3 cellular contexts compared by ENCODE assay signal in the genomic region with DNA sequence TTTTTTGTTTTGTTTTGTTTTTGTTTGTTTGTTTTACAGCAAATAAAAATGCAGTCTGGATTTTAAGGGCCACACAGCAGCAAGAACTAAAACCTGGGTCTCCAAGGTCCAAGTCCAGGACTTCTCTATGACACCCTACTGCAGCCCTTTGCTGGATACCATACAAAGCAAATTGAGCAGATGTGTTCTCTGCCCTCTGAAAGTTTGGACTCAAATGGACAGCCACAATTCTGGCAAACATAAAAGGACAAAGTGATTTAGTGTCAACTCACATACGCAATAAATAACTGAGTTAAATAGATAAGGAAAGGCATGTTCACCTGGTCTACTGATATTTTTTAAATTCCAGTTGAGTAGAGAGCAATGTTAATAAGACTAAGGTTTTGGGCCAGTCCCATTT.
TF ChIP-seq lines count a peak whose summit lies in the region.

No MANE protein-coding gene starts in this region.

TF ChIP-seq in GM23338, 12 proteins besides CTCF, POLR2A, EP300 and RAD21 (continues in another document):
- no peak for TF ChIP-seq EZH2 (IDR thresholded peaks at IDR 0.05; ENCODE audit: low read depth, unreplicated experiment)
- TF ChIP-seq, protein P1, sequence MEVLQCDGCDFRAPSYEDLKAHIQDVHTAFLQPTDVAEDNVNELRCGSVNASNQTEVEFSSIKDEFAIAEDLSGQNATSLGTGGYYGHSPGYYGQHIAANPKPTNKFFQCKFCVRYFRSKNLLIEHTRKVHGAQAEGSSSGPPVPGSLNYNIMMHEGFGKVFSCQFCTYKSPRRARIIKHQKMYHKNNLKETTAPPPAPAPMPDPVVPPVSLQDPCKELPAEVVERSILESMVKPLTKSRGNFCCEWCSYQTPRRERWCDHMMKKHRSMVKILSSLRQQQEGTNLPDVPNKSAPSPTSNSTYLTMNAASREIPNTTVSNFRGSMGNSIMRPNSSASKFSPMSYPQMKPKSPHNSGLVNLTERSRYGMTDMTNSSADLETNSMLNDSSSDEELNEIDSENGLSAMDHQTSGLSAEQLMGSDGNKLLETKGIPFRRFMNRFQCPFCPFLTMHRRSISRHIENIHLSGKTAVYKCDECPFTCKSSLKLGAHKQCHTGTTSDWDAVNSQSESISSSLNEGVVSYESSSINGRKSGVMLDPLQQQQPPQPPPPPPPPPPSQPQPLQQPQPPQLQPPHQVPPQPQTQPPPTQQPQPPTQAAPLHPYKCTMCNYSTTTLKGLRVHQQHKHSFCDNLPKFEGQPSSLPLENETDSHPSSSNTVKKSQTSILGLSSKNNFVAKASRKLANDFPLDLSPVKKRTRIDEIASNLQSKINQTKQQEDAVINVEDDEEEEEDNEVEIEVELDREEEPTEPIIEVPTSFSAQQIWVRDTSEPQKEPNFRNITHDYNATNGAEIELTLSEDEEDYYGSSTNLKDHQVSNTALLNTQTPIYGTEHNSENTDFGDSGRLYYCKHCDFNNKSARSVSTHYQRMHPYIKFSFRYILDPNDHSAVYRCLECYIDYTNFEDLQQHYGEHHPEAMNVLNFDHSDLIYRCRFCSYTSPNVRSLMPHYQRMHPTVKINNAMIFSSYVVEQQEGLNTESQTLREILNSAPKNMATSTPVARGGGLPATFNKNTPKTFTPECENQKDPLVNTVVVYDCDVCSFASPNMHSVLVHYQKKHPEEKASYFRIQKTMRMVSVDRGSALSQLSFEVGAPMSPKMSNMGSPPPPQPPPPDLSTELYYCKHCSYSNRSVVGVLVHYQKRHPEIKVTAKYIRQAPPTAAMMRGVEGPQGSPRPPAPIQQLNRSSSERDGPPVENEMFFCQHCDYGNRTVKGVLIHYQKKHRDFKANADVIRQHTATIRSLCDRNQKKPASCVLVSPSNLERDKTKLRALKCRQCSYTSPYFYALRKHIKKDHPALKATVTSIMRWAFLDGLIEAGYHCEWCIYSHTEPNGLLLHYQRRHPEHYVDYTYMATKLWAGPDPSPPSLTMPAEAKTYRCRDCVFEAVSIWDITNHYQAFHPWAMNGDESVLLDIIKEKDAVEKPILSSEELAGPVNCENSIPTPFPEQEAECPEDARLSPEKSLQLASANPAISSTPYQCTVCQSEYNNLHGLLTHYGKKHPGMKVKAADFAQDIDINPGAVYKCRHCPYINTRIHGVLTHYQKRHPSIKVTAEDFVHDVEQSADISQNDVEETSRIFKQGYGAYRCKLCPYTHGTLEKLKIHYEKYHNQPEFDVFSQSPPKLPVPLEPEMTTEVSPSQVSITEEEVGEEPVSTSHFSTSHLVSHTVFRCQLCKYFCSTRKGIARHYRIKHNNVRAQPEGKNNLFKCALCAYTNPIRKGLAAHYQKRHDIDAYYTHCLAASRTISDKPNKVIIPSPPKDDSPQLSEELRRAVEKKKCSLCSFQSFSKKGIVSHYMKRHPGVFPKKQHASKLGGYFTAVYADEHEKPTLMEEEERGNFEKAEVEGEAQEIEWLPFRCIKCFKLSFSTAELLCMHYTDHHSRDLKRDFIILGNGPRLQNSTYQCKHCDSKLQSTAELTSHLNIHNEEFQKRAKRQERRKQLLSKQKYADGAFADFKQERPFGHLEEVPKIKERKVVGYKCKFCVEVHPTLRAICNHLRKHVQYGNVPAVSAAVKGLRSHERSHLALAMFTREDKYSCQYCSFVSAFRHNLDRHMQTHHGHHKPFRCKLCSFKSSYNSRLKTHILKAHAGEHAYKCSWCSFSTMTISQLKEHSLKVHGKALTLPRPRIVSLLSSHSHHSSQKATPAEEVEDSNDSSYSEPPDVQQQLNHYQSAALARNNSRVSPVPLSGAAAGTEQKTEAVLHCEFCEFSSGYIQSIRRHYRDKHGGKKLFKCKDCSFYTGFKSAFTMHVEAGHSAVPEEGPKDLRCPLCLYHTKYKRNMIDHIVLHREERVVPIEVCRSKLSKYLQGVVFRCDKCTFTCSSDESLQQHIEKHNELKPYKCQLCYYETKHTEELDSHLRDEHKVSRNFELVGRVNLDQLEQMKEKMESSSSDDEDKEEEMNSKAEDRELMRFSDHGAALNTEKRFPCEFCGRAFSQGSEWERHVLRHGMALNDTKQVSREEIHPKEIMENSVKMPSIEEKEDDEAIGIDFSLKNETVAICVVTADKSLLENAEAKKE (CRISPR knock-in tag; IDR thresholded peaks at IDR 0.05) = no peak

TF ChIP-seq in H1, 55 proteins besides CTCF, POLR2A, EP300 and RAD21:
- TF ChIP-seq SIRT6 (IDR thresholded peaks at IDR 0.05; ENCODE audit: low read length) (no peak), TBP (IDR thresholded peaks at IDR 0.05; ENCODE audit: low read depth, low read length) (no peak), CTBP2 (IDR thresholded peaks at IDR 0.05; ENCODE audit: borderline replicate concordance, insufficient read depth, insufficient read length, low read length) (no peak), PHF8 (conservative IDR thresholded peaks at IDR 0.05; ENCODE audit: low read depth, low read length) (no peak), TEAD4 (IDR thresholded peaks at IDR 0.05; ENCODE audit: low read depth, low read length) (no peak), JUN (IDR thresholded peaks at IDR 0.05; ENCODE audit: low read depth, low read length) (no peak), FOSL1 (IDR thresholded peaks at IDR 0.05; ENCODE audit: insufficient read depth, low read depth, low read length) (no peak), SP2 (IDR thresholded peaks at IDR 0.05; ENCODE audit: low read length) (no peak), SIN3A (conservative IDR thresholded peaks at IDR 0.05 in 1 of 2, IDR thresholded peaks at IDR 0.05 in 1 of 2; ENCODE audit: low read depth in 1 of 2, low read length in 2 of 2) (no peak), POU5F1 (IDR thresholded peaks at IDR 0.05; ENCODE audit: low read depth, low read length) (no peak), KDM1A (IDR thresholded peaks at IDR 0.05; ENCODE audit: borderline replicate concordance, low read length) (no peak), TCF12 (IDR thresholded peaks at IDR 0.05; ENCODE audit: low read depth, low read length) (no peak), TAF1 (IDR thresholded peaks at IDR 0.05; ENCODE audit: low read depth, low read length) (no peak), RNF2 (IDR thresholded peaks at IDR 0.05; ENCODE audit: borderline replicate concordance, low read depth, low read length, missing control alignments, poor library complexity, severe bottlenecking) (no peak), RFX5 (IDR thresholded peaks at IDR 0.05; ENCODE audit: borderline replicate concordance, low read depth, low read length) (no peak)
- TF ChIP-seq, protein P2, sequence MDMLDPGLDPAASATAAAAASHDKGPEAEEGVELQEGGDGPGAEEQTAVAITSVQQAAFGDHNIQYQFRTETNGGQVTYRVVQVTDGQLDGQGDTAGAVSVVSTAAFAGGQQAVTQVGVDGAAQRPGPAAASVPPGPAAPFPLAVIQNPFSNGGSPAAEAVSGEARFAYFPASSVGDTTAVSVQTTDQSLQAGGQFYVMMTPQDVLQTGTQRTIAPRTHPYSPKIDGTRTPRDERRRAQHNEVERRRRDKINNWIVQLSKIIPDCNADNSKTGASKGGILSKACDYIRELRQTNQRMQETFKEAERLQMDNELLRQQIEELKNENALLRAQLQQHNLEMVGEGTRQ (IDR thresholded peaks at IDR 0.05; ENCODE audit: low read length) = no peak

TF ChIP-seq in liver, 16 proteins besides CTCF, POLR2A, EP300 and RAD21:
- TF ChIP-seq, protein P3, sequence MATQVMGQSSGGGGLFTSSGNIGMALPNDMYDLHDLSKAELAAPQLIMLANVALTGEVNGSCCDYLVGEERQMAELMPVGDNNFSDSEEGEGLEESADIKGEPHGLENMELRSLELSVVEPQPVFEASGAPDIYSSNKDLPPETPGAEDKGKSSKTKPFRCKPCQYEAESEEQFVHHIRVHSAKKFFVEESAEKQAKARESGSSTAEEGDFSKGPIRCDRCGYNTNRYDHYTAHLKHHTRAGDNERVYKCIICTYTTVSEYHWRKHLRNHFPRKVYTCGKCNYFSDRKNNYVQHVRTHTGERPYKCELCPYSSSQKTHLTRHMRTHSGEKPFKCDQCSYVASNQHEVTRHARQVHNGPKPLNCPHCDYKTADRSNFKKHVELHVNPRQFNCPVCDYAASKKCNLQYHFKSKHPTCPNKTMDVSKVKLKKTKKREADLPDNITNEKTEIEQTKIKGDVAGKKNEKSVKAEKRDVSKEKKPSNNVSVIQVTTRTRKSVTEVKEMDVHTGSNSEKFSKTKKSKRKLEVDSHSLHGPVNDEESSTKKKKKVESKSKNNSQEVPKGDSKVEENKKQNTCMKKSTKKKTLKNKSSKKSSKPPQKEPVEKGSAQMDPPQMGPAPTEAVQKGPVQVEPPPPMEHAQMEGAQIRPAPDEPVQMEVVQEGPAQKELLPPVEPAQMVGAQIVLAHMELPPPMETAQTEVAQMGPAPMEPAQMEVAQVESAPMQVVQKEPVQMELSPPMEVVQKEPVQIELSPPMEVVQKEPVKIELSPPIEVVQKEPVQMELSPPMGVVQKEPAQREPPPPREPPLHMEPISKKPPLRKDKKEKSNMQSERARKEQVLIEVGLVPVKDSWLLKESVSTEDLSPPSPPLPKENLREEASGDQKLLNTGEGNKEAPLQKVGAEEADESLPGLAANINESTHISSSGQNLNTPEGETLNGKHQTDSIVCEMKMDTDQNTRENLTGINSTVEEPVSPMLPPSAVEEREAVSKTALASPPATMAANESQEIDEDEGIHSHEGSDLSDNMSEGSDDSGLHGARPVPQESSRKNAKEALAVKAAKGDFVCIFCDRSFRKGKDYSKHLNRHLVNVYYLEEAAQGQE (IDR thresholded peaks at IDR 0.05) = peak; percentile 66
- no peak for TF ChIP-seq FOXA1 (IDR thresholded peaks at IDR 0.05)
- TF ChIP-seq EGR1 (IDR thresholded peaks at IDR 0.05; ENCODE audit: low read depth in 2 of 2) = peak in 1 of 2 donors; percentile 39
- TF ChIP-seq, protein P4, sequence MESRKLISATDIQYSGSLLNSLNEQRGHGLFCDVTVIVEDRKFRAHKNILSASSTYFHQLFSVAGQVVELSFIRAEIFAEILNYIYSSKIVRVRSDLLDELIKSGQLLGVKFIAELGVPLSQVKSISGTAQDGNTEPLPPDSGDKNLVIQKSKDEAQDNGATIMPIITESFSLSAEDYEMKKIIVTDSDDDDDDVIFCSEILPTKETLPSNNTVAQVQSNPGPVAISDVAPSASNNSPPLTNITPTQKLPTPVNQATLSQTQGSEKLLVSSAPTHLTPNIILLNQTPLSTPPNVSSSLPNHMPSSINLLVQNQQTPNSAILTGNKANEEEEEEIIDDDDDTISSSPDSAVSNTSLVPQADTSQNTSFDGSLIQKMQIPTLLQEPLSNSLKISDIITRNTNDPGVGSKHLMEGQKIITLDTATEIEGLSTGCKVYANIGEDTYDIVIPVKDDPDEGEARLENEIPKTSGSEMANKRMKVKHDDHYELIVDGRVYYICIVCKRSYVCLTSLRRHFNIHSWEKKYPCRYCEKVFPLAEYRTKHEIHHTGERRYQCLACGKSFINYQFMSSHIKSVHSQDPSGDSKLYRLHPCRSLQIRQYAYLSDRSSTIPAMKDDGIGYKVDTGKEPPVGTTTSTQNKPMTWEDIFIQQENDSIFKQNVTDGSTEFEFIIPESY (IDR thresholded peaks at IDR 0.05) = peak; percentile 71
- TF ChIP-seq NR2F2 (IDR thresholded peaks at IDR 0.05) = no peak
- TF ChIP-seq, protein P5, sequence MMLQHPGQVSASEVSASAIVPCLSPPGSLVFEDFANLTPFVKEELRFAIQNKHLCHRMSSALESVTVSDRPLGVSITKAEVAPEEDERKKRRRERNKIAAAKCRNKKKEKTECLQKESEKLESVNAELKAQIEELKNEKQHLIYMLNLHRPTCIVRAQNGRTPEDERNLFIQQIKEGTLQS (IDR thresholded peaks at IDR 0.05) = no peak
- TF ChIP-seq, protein P6, sequence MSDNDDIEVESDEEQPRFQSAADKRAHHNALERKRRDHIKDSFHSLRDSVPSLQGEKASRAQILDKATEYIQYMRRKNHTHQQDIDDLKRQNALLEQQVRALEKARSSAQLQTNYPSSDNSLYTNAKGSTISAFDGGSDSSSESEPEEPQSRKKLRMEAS (IDR thresholded peaks at IDR 0.05) = no peak
- peak; percentile 5 for TF ChIP-seq FOXA2 (IDR thresholded peaks at IDR 0.05)
- TF ChIP-seq SP1 (IDR thresholded peaks at IDR 0.05) = peak; percentile 10
- TF ChIP-seq JUND (IDR thresholded peaks at IDR 0.05) = peak in 1 of 2 donors; percentile 54
- peak in 1 of 2 donors; percentile 71 for TF ChIP-seq RXRA (IDR thresholded peaks at IDR 0.05)
- peak; percentile 36 to 94 for TF ChIP-seq HNF4A (conservative IDR thresholded peaks at IDR 0.05)
- peak; percentile 62 for TF ChIP-seq YY1 (IDR thresholded peaks at IDR 0.05)
